Comparison of ENCODE assay signal across 1 cellular context in the genomic region with DNA sequence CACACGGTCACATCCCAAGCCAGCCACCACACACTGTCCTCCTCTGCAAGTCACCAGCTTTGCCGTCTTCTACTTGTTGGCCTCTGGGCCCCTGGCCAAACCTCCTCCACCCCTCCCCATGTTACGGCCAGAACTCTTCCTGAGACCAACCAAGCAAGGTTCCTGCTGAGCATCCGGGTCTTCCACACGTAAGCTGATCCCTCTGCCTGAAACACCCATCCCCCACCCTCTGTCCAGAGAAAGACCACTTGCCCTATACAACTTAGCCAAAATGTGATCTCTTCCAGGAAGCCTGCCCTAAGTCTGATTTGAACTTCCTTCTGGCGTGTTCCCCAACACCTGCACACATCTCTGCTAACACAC.
TF ChIP-seq lines count a peak whose summit lies in the region.

No MANE protein-coding gene starts in this region.

TF ChIP-seq in IMR-90, 13 proteins besides CTCF, POLR2A, EP300 and RAD21:
- TF ChIP-seq FOS (IDR thresholded peaks at IDR 0.05; ENCODE audit: low read depth, low read length) = no peak
- no peak for TF ChIP-seq SMC3 (IDR thresholded peaks at IDR 0.05; ENCODE audit: low read depth, low read length)
TF ChIP-seq in IMR-90: peak in this region for 0.
